In the genomic region with DNA sequence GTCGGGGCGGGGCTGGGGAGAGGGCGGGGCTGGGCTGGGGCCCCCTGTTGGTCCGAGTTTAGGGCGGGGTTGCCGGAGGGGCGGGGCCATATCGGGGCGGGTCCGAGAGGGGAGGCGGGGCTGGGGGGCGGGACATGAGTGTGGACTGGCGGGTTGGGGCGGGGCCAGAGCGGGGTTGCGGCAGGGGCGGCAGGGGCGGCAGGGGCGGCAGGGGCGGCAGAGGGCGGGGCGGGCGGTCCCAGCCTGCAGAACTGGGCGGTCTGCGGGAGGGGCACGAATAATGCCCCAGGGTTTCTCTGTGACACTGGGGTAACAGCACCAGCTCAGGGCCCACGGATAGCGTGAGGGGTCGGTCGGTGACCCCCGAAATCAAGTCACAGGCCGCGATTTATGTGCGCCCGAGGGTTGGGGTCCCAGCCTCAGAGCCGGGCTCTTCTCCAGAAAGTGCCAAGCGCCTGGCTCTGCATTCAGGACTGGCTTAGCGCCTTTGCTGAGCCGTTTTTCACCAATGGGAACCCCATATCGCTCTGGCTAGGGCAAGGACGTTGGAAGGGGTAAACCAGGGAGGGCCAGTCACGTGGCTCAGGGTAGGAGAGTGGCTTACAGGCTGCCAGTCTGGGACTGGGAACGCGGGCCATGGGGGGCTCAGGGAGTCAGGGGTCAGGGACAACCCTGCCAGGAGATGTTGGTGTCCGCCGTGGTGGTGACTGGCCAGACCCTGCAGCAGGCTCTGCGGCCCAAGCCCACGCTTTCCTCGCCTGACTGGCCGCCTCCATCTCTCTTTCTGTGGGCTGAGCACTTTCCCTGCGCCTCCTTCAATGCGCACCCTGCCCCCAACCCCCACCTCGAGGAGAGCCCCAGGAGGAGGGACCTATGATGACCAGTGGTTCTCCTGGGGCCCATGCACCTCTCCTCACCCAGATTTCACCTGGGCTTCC, we compare ENCODE assay signal across 8 cellular contexts. TPM values are rescaled to one million over a fixed set of nuclear protein-coding genes. Genes with fewer than 3 reads are reported as not detected.
A peak's percentile ranks its signal among the peaks of the same experiment; 100 is the strongest.
DNase-seq lines count a peak whose midpoint lies in the region; ATAC-seq and TF ChIP-seq lines count a peak whose summit lies in the region.

No MANE protein-coding gene starts in this region.

- no peak overlapping the region for H2AK5ac ChIP-seq in mesenchymal stem cell (ENCODE audit: low read length, severe bottlenecking)

- peak overlapping the region; percentile 8 to 86 for H2BK12ac ChIP-seq in mesenchymal stem cell (ENCODE audit: low read length in 2 of 2)

- no peaks in the 10 kb centered on the region for H3K9me3 ChIP-seq in mesenchymal stem cell (ENCODE audit: control insufficient read depth, low read length)

- H4K8ac ChIP-seq in mesenchymal stem cell (ENCODE audit: low read length) = peak overlapping the region; percentile 73

- H2BK5ac ChIP-seq in mesenchymal stem cell (ENCODE audit: low read depth, low read length, poor library complexity, severe bottlenecking) = no peak overlapping the region

- H3K4me1 Mint-ChIP-seq in activated CD8-positive, alpha-beta T cell treated with anti-CD3 and anti-CD28 coated beads, Interleukin-2, amount 10 ng/mL, durations not matched to agents 7 days and 5 days (ENCODE audit: low read depth) = peaks cover 10% of the 10 kb centered on the region

- no peak overlapping the region for H3K14ac ChIP-seq in mesenchymal stem cell (ENCODE audit: low read length in 2 of 2)

- no peak overlapping the region for H2BK15ac ChIP-seq in mesenchymal stem cell (ENCODE audit: low read depth, poor library complexity, severe bottlenecking)

- H3K27me3 Mint-ChIP-seq in activated CD8-positive, alpha-beta T cell treated with anti-CD3 and anti-CD28 coated beads, Interleukin-2, amount 10 ng/mL, durations not matched to agents 7 days and 5 days (ENCODE audit: low read depth) = peaks cover 2% of the 10 kb centered on the region

- H2BK120ac ChIP-seq in mesenchymal stem cell (ENCODE audit: low read depth, low read length) = peak overlapping the region; percentile 55

- H3K36me3 ChIP-seq in GM06990 (ENCODE audit: control insufficient read depth, insufficient read depth, low read length) = peaks cover 4% of the 10 kb centered on the region; the same call in 1 of the 2 replicates
- peaks cover 3 to 27% of the 10 kb centered on the region in 2 experiments for H3K36me3 ChIP-seq in mesenchymal stem cell (ENCODE audit: control insufficient read depth in 1 of 2, insufficient read depth in 2 of 2, low read depth in 1 of 2, low read length in 2 of 2)

- 25% methylated on average over 40 of the region's 53 CpGs for WGBS in mesenchymal stem cell

- ATAC-seq in activated CD8-positive, alpha-beta T cell treated with anti-CD3 and anti-CD28 coated beads, Interleukin-2, amount 10 ng/mL, durations not matched to agents 7 days and 5 days = peak; percentile 16
- ATAC-seq in GM21786 (IDR thresholded peaks at IDR 0.05; ENCODE audit: unreplicated experiment) = no peak
- ATAC-seq in GM18502 (IDR thresholded peaks at IDR 0.05; ENCODE audit: poor library complexity, unreplicated experiment) = no peak

- no peaks in the 10 kb centered on the region for H3K9me3 Mint-ChIP-seq in activated CD8-positive, alpha-beta T cell treated with anti-CD3 and anti-CD28 coated beads, Interleukin-2, amount 10 ng/mL, durations not matched to agents 7 days and 5 days (ENCODE audit: insufficient read depth)

- TF ChIP-seq CTCF in GM06990 (IDR thresholded peaks at IDR 0.05; ENCODE audit: insufficient read depth, low read length, poor library complexity, severe bottlenecking) = no peak

- H3K27ac ChIP-seq in mesenchymal stem cell (ENCODE audit: low read length, poor library complexity, severe bottlenecking) = no peak overlapping the region

- H3K4ac ChIP-seq in mesenchymal stem cell (ENCODE audit: low read depth in 1 of 2, low read length in 2 of 2) = peak overlapping the region in 1 of 2 experiments; percentile 27

- H3K18ac ChIP-seq in mesenchymal stem cell (ENCODE audit: low read depth in 1 of 2, low read length in 2 of 2) = peak overlapping the region; percentile 55 to 82

- no peak overlapping the region for H3K23ac ChIP-seq in mesenchymal stem cell (ENCODE audit: low read length in 2 of 2)

- CTCF ChIA-PET in activated CD8-positive, alpha-beta T cell treated with anti-CD3 and anti-CD28 coated beads, Interleukin-2, amount 10 ng/mL, durations not matched to agents 7 days and 5 days (lab: Charles Lee) = interaction anchor here (1.2 to 2.7 kb wide), 3 partner anchors 11 to 72 kb away, joined by 3 to 16 read pairs (median 3); a partner anchor contains a TSS

- H3K4me2 ChIP-seq in mesenchymal stem cell (ENCODE audit: low read length, poor library complexity, severe bottlenecking) = peak overlapping the region; percentile 41

- POLR2A ChIA-PET in activated CD8-positive, alpha-beta T cell treated with anti-CD3 and anti-CD28 coated beads, Interleukin-2, amount 10 ng/mL, durations not matched to agents 7 days and 5 days (lab: Charles Lee) = interaction anchor here (1.1 kb wide), 1 partner anchor 42 kb away, joined by 3 read pairs; no protein-coding TSS in a partner anchor

- H3K27me3 ChIP-seq in GM06990 (replicated peaks; ENCODE audit: control insufficient read depth, insufficient read depth, low read length) (no peaks in the 10 kb centered on the region), mesenchymal stem cell (ENCODE audit: control insufficient read depth in 1 of 2, insufficient read depth in 1 of 2, low read length in 2 of 2) (no peaks in the 10 kb centered on the region)

- H3K4me3 Mint-ChIP-seq in activated CD8-positive, alpha-beta T cell treated with anti-CD3 and anti-CD28 coated beads, Interleukin-2, amount 10 ng/mL, durations not matched to agents 7 days and 5 days = peak overlapping the region; percentile 90

- peaks cover 3% of the 10 kb centered on the region for H3K36me3 Mint-ChIP-seq in activated CD8-positive, alpha-beta T cell treated with anti-CD3 and anti-CD28 coated beads, Interleukin-2, amount 10 ng/mL, durations not matched to agents 7 days and 5 days (ENCODE audit: low read depth)

- peaks cover 19% of the 10 kb centered on the region for H3K79me1 ChIP-seq in mesenchymal stem cell (replicated peaks; ENCODE audit: low read length, poor library complexity, severe bottlenecking)

- H3K4me1 ChIP-seq in mesenchymal stem cell (ENCODE audit: control insufficient read depth, insufficient read depth, low read depth, low read length) = peaks cover 49% of the 10 kb centered on the region

- H3K4me3 ChIP-seq in GM06990 (replicated peaks; ENCODE audit: low read depth, low read length) (peak overlapping the region; percentile 86), mesenchymal stem cell (ENCODE audit: insufficient read depth in 1 of 2, low read depth in 1 of 2, low read length in 2 of 2) (peak overlapping the region; percentile 72 to 81)

- no peak for DNase-seq in GM06990 (ENCODE audit: extremely low read depth, insufficient read length)
- DNase-seq in LoVo (ENCODE audit: low spot score) = peak; percentile 87
- DNase-seq in activated CD8-positive, alpha-beta T cell treated with anti-CD3 and anti-CD28 coated beads, Interleukin-2, amount 10 ng/mL, durations not matched to agents 7 days and 5 days = peak; percentile 92
- peak; percentile 88 for DNase-seq in effector CD8-positive, alpha-beta T cell (lab: John Stamatoyannopoulos, UW)
- DNase-seq in mesenchymal stem cell = peak; percentile 37
- peak; percentile 77 for DNase-seq in stimulated activated CD8-positive, alpha-beta memory T cell treated with anti-CD3 and anti-CD28 coated beads, Interleukin-12 subunit alpha, Interleukin-12 subunit beta, amount 100 ng/mL, for 1 hour (ENCODE audit: low read depth)

- H3K9ac ChIP-seq in mesenchymal stem cell (ENCODE audit: low read length) = peak overlapping the region; percentile 91

- peak overlapping the region; percentile 88 for H3K27ac Mint-ChIP-seq in activated CD8-positive, alpha-beta T cell treated with anti-CD3 and anti-CD28 coated beads, Interleukin-2, amount 10 ng/mL, durations not matched to agents 7 days and 5 days

- peak overlapping the region; percentile 0 for H2AFZ ChIP-seq in mesenchymal stem cell (ENCODE audit: low read depth, low read length)

- H4K91ac ChIP-seq in mesenchymal stem cell (ENCODE audit: low read length) = peak overlapping the region; percentile 70

RNA-seq across cellular contexts. Expression of a gene that starts 1.2 kb away (rescaled TPM):
- 10 to 100 TPM; 89.0 to 94.0 TPM for total RNA-seq in activated CD8-positive, alpha-beta T cell treated with anti-CD3 and anti-CD28 coated beads, Interleukin-2, amount 10 ng/mL, durations not matched to agents 7 days and 5 days
- 58.3 TPM for polyA plus RNA-seq in mesenchymal stem cell (2013, experiment 1 of 2)
- 56.5 TPM for polyA plus RNA-seq in mesenchymal stem cell (2013, experiment 2 of 2)

RNA-seq across cellular contexts. Expression of a gene that starts 4.3 kb away (rescaled TPM):
- total RNA-seq in activated CD8-positive, alpha-beta T cell treated with anti-CD3 and anti-CD28 coated beads, Interleukin-2, amount 10 ng/mL, durations not matched to agents 7 days and 5 days = 10 to 100 TPM; 40.6 to 40.9 TPM
- 27.2 TPM for polyA plus RNA-seq in mesenchymal stem cell (2013, experiment 1 of 2)
- 29.7 TPM for polyA plus RNA-seq in mesenchymal stem cell (2013, experiment 2 of 2)

RNA-seq across cellular contexts. Expression of a gene that starts 6.6 kb away (rescaled TPM):
- total RNA-seq in activated CD8-positive, alpha-beta T cell treated with anti-CD3 and anti-CD28 coated beads, Interleukin-2, amount 10 ng/mL, durations not matched to agents 7 days and 5 days = under 1 TPM; 0.47 to 0.68 TPM
- polyA plus RNA-seq in mesenchymal stem cell (2013, experiment 1 of 2) = 0.15 TPM
- 0.23 TPM for polyA plus RNA-seq in mesenchymal stem cell (2013, experiment 2 of 2)

RNA-seq across cellular contexts. Expression of a gene that starts 11.8 kb away (rescaled TPM):
- 100 to 1,000 TPM in 1 of 2 experiments, 10 to 100 TPM in 1; 96.8 to 106 TPM for total RNA-seq in activated CD8-positive, alpha-beta T cell treated with anti-CD3 and anti-CD28 coated beads, Interleukin-2, amount 10 ng/mL, durations not matched to agents 7 days and 5 days
- 7.4 TPM for polyA plus RNA-seq in mesenchymal stem cell (2013, experiment 1 of 2)
- polyA plus RNA-seq in mesenchymal stem cell (2013, experiment 2 of 2) = 6.5 TPM

RNA-seq across cellular contexts. Expression of a gene that starts 30.6 kb away (rescaled TPM):
- 100 to 1,000 TPM; 135 to 139 TPM for total RNA-seq in activated CD8-positive, alpha-beta T cell treated with anti-CD3 and anti-CD28 coated beads, Interleukin-2, amount 10 ng/mL, durations not matched to agents 7 days and 5 days
- polyA plus RNA-seq in mesenchymal stem cell (2013, experiment 1 of 2) = 61.9 TPM
- polyA plus RNA-seq in mesenchymal stem cell (2013, experiment 2 of 2) = 56.8 TPM
